In the genomic region with DNA sequence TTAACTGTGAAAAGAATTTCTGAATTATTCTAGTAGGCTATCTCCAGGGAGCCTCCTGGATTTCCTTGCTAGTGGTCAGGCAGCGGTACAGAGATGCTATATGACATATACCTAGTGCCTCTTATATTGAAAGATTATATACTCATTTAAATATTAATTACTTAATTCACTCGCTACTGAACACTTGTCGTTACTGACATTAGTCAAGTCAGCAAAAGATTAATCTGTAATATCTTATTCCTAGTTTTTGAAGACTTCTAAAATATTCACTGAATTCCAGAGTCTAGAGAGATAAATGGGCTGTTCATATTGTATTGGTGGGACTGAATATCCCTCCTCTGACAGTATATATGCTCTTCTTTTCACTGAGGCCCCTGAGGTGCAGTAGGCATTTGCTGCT, we compare ENCODE assay signal across 32 cellular contexts. TPM values are rescaled to one million over a fixed set of nuclear protein-coding genes. Genes with fewer than 3 reads are reported as not detected.
"Had no signal": no experiment of that assay in that cellular context is flagged by ENCODE, and none has a peak within 500 bp of the region (broad histone marks: within the 10 kb centered on the region; RNA-seq: fewer than 3 reads in every experiment).

No MANE protein-coding gene starts in this region.

- H3K4me1 Mint-ChIP-seq: activated CD4-positive, alpha-beta memory T cell treated with anti-CD3 and anti-CD28 coated beads, Interleukin-2, amount 10 ng/mL, durations not matched to agents 7 days and 5 days; activated CD8-positive, alpha-beta memory T cell treated with anti-CD3 and anti-CD28 coated beads, Interleukin-2, amount 10 ng/mL, durations not matched to agents 7 days and 5 days; activated T-helper 17 cell treated with anti-CD3 and anti-CD28 coated beads, Interleukin-2, amount 50 U/mL, for 72 hours had no signal

- ATAC-seq: activated CD8-positive, alpha-beta memory T cell treated with anti-CD3 and anti-CD28 coated beads, Interleukin-2, amount 10 ng/mL, durations not matched to agents 7 days and 5 days; activated T-helper 17 cell treated with anti-CD3 and anti-CD28 coated beads, Interleukin-2, amount 50 U/mL, for 72 hours; Panc1; SK-N-SH treated with all-trans-retinoic acid at 6 μM for 48 hours had no signal

- H3K27me3 ChIP-seq: brain microvascular endothelial cell, MG63 had no signal

- DNase-seq: activated CD4-positive, alpha-beta memory T cell treated with anti-CD3 and anti-CD28 coated beads, Interleukin-2, amount 10 ng/mL, durations not matched to agents 7 days and 5 days; activated CD4-positive, alpha-beta T cell treated with anti-CD3 and anti-CD28 coated beads for 1 hour; activated CD4-positive, alpha-beta T cell treated with anti-CD3 and anti-CD28 coated beads for 48 hours; activated CD4-positive, CD25-positive, alpha-beta regulatory T cell; activated CD8-positive, alpha-beta memory T cell treated with anti-CD3 and anti-CD28 coated beads for 24 hours; activated CD8-positive, alpha-beta memory T cell treated with anti-CD3 and anti-CD28 coated beads, Interleukin-2, amount 10 ng/mL, durations not matched to agents 7 days and 5 days; activated CD8-positive, alpha-beta memory T cell treated with anti-CD3 and anti-CD28 coated beads, Interleukin-2, amount 50 U/mL, for 48 hours; activated effector memory CD4-positive, alpha-beta T cell treated with anti-CD3 and anti-CD28 coated beads, Interleukin-2, amount 50 U/mL, for 16 hours; activated naive CD4-positive, alpha-beta T cell; activated naive CD4-positive, alpha-beta T cell treated with anti-CD3 and anti-CD28 coated beads, Interleukin-2, amount 50 U/mL, for 16 hours; activated naive CD8-positive, alpha-beta T cell treated with anti-CD3 and anti-CD28 coated beads for 36 hours; activated T-cell treated with anti-CD3 and anti-CD28 coated beads, Interleukin-2, amount 50 U/mL, for 48 hours; amniotic stem cell; aorta; brain microvascular endothelial cell; central memory CD4-positive, alpha-beta T cell; MG63; NCI-H1048; NCI-H1105 treated with DMSO at 0.1 percent for 48 hours; NCI-H1436; NCI-H1694; NCI-H2029; NCI-H345; NCI-H524 treated with DMSO at 0.1 percent for 48 hours; SIG-M5; T-helper 1 cell; T-helper 2 cell; T-helper 9 cell; WERI-Rb-1 had no signal

- H3K27ac ChIP-seq: brain microvascular endothelial cell, WERI-Rb-1 had no signal

- H3K4me3 Mint-ChIP-seq: activated CD4-positive, alpha-beta memory T cell treated with anti-CD3 and anti-CD28 coated beads, Interleukin-2, amount 10 ng/mL, durations not matched to agents 7 days and 5 days; activated CD8-positive, alpha-beta memory T cell treated with anti-CD3 and anti-CD28 coated beads, Interleukin-2, amount 10 ng/mL, durations not matched to agents 7 days and 5 days; activated naive CD8-positive, alpha-beta T cell treated with anti-CD3 and anti-CD28 coated beads for 36 hours; activated T-helper 17 cell treated with anti-CD3 and anti-CD28 coated beads, Interleukin-2, amount 50 U/mL, for 72 hours had no signal

- H3K36me3 ChIP-seq: brain microvascular endothelial cell, MG63, WERI-Rb-1 had no signal

- H3K9me3 ChIP-seq: MG63 had no signal

- H3K9me3 Mint-ChIP-seq: activated CD4-positive, alpha-beta memory T cell treated with anti-CD3 and anti-CD28 coated beads, Interleukin-2, amount 10 ng/mL, durations not matched to agents 7 days and 5 days; activated naive CD8-positive, alpha-beta T cell treated with anti-CD3 and anti-CD28 coated beads for 36 hours had no signal

- H3K4me3 ChIP-seq: MG63 had no signal

- H3K27ac Mint-ChIP-seq: activated CD4-positive, alpha-beta memory T cell treated with anti-CD3 and anti-CD28 coated beads, Interleukin-2, amount 10 ng/mL, durations not matched to agents 7 days and 5 days; activated CD8-positive, alpha-beta memory T cell treated with anti-CD3 and anti-CD28 coated beads, Interleukin-2, amount 10 ng/mL, durations not matched to agents 7 days and 5 days; activated naive CD8-positive, alpha-beta T cell treated with anti-CD3 and anti-CD28 coated beads for 36 hours; activated T-helper 17 cell treated with anti-CD3 and anti-CD28 coated beads, Interleukin-2, amount 50 U/mL, for 72 hours had no signal

- H3K36me3 Mint-ChIP-seq: activated CD8-positive, alpha-beta memory T cell treated with anti-CD3 and anti-CD28 coated beads, Interleukin-2, amount 10 ng/mL, durations not matched to agents 7 days and 5 days; activated naive CD8-positive, alpha-beta T cell treated with anti-CD3 and anti-CD28 coated beads for 36 hours had no signal

RNA-seq across cellular contexts. Expression of a gene that starts 2.9 kb away (rescaled TPM):
- total RNA-seq: activated CD4-positive, alpha-beta memory T cell treated with anti-CD3 and anti-CD28 coated beads, Interleukin-2, amount 10 ng/mL, durations not matched to agents 7 days and 5 days; activated CD8-positive, alpha-beta memory T cell treated with anti-CD3 and anti-CD28 coated beads, Interleukin-2, amount 10 ng/mL, durations not matched to agents 7 days and 5 days; activated naive CD8-positive, alpha-beta T cell treated with anti-CD3 and anti-CD28 coated beads for 36 hours; activated T-helper 17 cell treated with anti-CD3 and anti-CD28 coated beads, Interleukin-2, amount 50 U/mL, for 72 hours had no signal
